8 cellular contexts compared by ENCODE assay signal in the genomic region with DNA sequence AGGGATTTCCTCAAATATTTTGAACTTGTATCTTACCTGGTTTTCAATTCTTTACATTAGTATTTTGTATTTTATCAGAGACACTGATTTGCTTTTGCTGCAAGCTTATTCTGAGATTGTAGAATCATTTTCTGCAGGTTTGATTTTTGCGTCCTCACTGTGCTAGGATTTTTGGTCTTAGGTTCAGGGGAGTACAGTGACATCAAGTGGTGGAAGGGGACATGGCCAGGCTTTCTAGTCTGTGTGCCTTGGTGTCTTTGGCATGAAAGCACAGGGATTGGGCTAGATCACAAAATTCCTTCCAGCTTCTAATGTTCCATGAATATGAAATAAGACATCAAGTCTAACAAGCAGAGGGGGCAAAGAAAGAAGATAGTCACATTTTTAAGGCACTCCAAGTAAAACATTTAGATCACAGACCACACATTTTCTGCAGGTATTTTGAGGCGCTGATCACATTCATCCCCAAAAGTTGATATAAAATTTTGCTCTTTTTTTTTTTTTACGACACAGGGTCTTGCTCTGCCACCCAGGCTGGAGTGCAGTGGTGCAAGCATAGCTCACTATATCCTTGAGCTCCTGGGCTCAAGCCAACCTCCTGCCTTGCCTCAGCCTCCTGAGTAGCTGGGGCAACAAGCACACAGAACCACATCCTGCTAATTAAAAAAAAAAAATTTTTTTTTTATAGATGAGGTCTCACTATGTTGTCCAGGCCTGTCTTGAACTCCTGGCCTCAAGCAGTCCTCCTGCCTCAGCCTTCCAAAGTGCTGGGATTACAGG.
DNase-seq lines count a peak whose midpoint lies in the region; ATAC-seq, FAIRE-seq and TF ChIP-seq lines count a peak whose summit lies in the region.

No MANE protein-coding gene starts in this region.

- TF ChIP-seq CTCF in 22Rv1 (IDR thresholded peaks at IDR 0.05) (peak; percentile 87), WERI-Rb-1 (IDR thresholded peaks at IDR 0.05; ENCODE audit: low read depth, low read length) (peak; percentile 82), sigmoid colon (IDR thresholded peaks at IDR 0.05) (peak; percentile 48 to 66 (median 62))

- 75 to 76% methylated on average over 3 of the region's 3 CpGs for WGBS in sigmoid colon, 2 donors

- DNase-seq in GM12892 (ENCODE audit: insufficient read length) (peak; percentile 2), NCI-H1694 (lab: John Stamatoyannopoulos, UW) (peak; percentile 75), WERI-Rb-1 (peak; percentile 39), left cardiac atrium (peak; percentile 22), sigmoid colon (peak; percentile 64), cortex of kidney (lab: John Stamatoyannopoulos, UW) (no peak)

- H3K27ac ChIP-seq in 22Rv1 (no peak overlapping the region), WERI-Rb-1 (no peak overlapping the region), sigmoid colon (no peak overlapping the region)

- H3K27me3 ChIP-seq in WERI-Rb-1 (ENCODE audit: insufficient read depth, low read depth, severe bottlenecking) (no peaks in the 10 kb centered on the region), sigmoid colon (no peaks in the 10 kb centered on the region)

- no peak overlapping the region for H3K4me3 ChIP-seq in WERI-Rb-1 (ENCODE audit: low read depth, low read length)
- H3K4me3 ChIP-seq in sigmoid colon, result no peak overlapping the region

- no peaks in the 10 kb centered on the region for H3K4me1 ChIP-seq in sigmoid colon

- peak; percentile 83 to 89 for ATAC-seq in left cardiac atrium
- no peak for ATAC-seq in GM21737 (IDR thresholded peaks at IDR 0.05; ENCODE audit: unreplicated experiment)

- no peaks in the 10 kb centered on the region for H3K36me3 ChIP-seq in WERI-Rb-1
- no peaks in the 10 kb centered on the region for H3K36me3 ChIP-seq in sigmoid colon

- TF ChIP-seq POLR2A in GM12892 (IDR thresholded peaks at IDR 0.05; ENCODE audit: low read depth, low read length) (no peak), sigmoid colon (IDR thresholded peaks at IDR 0.05) (no peak)

- no peak for FAIRE-seq in GM12892 (lab: Jason Lieb, UNC)

- TF ChIP-seq EP300 in sigmoid colon (IDR thresholded peaks at IDR 0.05), result no peak

- H3K9me3 ChIP-seq in WERI-Rb-1 (ENCODE audit: severe bottlenecking) (no peaks in the 10 kb centered on the region), sigmoid colon (no peaks in the 10 kb centered on the region)

- intact Hi-C loops in left cardiac atrium (cut with DNase I), result loop anchor here in 1 of 2 donors (5.0 kb wide), 1 partner anchor 748 kb away; no protein-coding TSS in a partner anchor
- intact Hi-C loops in sigmoid colon (cut with DNase I), result loop anchor here (2.0 to 5.0 kb wide), 3 partner anchors 293 to 751 kb away; partner anchors contain the start of genes PPP1R9A and SGCE
